Comparison of ENCODE assay signal across 1 cellular context in the genomic region with DNA sequence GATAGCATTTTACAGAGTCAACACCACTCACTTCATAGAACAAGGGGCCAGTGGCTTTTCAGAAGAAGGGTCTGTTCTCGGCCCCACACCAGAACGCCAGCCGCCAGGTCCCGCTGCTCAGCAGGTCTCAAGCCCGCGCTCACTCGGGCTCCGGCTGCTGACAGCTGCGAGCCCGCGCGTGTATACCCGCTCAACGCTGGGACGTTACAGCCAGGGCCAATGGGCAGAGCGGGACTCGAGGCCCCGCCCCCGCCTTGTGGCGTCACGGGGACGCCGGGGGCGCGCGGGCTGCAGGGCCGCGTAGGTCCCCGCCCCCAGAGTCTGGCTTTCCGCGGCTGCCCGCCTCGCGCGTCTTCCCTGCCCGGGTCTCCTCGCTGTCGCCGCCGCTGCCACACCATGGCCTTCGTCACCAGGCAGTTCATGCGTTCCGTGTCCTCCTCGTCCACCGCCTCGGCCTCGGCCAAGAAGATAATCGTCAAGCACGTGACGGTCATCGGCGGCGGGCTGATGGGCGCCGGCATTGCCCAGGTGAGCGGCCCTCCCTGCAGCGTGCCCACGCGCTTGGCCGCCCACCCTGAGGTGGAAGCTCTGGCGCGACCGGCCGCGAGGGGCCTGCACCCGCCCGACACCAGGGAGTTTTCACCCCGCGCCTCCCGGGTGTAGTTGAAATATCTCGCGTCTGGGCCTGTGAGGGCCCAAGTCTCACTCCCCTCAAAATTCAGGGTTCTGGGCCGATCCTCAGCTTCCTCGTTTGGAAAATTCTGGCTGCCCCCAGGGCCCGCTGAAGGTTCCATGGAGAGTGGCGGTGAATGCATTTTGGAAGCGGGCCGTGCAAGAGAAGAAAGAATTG.
TF ChIP-seq lines count a peak whose summit lies in the region.

A gene (plus strand): TSS at position 353 of the 850 bp plus-strand sequence. CDS start 44 bp downstream, at position 397.

TF ChIP-seq in K562, 482 proteins besides CTCF, POLR2A, EP300 and RAD21 (continued from another document and continues in another):
- TF ChIP-seq, protein P1, sequence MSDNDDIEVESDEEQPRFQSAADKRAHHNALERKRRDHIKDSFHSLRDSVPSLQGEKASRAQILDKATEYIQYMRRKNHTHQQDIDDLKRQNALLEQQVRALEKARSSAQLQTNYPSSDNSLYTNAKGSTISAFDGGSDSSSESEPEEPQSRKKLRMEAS (CRISPR knock-in tag; IDR thresholded peaks at IDR 0.05): peak; percentile 89
- TF ChIP-seq MXI1 (IDR thresholded peaks at IDR 0.05; ENCODE audit: low read depth, low read length): peak; percentile 68; the same call in 1 of the 2 replicates
- TF ChIP-seq NEUROD1 (IDR thresholded peaks at IDR 0.05; ENCODE audit: borderline replicate concordance, low read depth, low read length, partially characterized antibody): no peak
- TF ChIP-seq GTF2A2 (tag; IDR thresholded peaks at IDR 0.05): no peak
- 0 out of 2 replicates have a peak, but pooled peaks have one; percentile 79 for TF ChIP-seq FOXK1 (CRISPR knock-in tag; IDR thresholded peaks at IDR 0.05; ENCODE audit: borderline replicate concordance)
- TF ChIP-seq JUN (IDR thresholded peaks at IDR 0.05; ENCODE audit: borderline replicate concordance, low read depth, low read length): 0 out of 2 replicates have a peak, but pooled peaks have one; percentile 6
- no peak for TF ChIP-seq JUN (CRISPR knock-in tag; IDR thresholded peaks at IDR 0.05; ENCODE audit: borderline replicate concordance)
- 0 out of 2 replicates have a peak, but pooled peaks have one; percentile 66 for TF ChIP-seq ATF7 (IDR thresholded peaks at IDR 0.05)
- no peak for TF ChIP-seq ZNF316 (IDR thresholded peaks at IDR 0.05)
- no peak for TF ChIP-seq ZNF699 (CRISPR knock-in tag; IDR thresholded peaks at IDR 0.05; ENCODE audit: insufficient replicate concordance)
- TF ChIP-seq CHCHD3 (CRISPR knock-in tag; IDR thresholded peaks at IDR 0.05): no peak
- no peak for TF ChIP-seq PHTF2 (CRISPR knock-in tag; IDR thresholded peaks at IDR 0.05)
- TF ChIP-seq PHF20 (IDR thresholded peaks at IDR 0.05; ENCODE audit: partially characterized antibody): peak; percentile 31
- no peak for TF ChIP-seq ZNF76 (CRISPR knock-in tag; IDR thresholded peaks at IDR 0.05; ENCODE audit: borderline replicate concordance)
- peak; percentile 10 to 48; a peak in 1 of 4 replicates for TF ChIP-seq NONO (IDR thresholded peaks at IDR 0.05; ENCODE audit: low read depth in 2 of 2, low read length in 1 of 2)
- peak; percentile 85 for TF ChIP-seq EGR1 (conservative IDR thresholded peaks at IDR 0.05)
- peak; percentile 72 for TF ChIP-seq PML (IDR thresholded peaks at IDR 0.05; ENCODE audit: low read length)
- TF ChIP-seq KDM2B (CRISPR knock-in tag; IDR thresholded peaks at IDR 0.05): no peak
- no peak for TF ChIP-seq MAFG (tag; conservative IDR thresholded peaks at IDR 0.05)
- TF ChIP-seq, protein P2, sequence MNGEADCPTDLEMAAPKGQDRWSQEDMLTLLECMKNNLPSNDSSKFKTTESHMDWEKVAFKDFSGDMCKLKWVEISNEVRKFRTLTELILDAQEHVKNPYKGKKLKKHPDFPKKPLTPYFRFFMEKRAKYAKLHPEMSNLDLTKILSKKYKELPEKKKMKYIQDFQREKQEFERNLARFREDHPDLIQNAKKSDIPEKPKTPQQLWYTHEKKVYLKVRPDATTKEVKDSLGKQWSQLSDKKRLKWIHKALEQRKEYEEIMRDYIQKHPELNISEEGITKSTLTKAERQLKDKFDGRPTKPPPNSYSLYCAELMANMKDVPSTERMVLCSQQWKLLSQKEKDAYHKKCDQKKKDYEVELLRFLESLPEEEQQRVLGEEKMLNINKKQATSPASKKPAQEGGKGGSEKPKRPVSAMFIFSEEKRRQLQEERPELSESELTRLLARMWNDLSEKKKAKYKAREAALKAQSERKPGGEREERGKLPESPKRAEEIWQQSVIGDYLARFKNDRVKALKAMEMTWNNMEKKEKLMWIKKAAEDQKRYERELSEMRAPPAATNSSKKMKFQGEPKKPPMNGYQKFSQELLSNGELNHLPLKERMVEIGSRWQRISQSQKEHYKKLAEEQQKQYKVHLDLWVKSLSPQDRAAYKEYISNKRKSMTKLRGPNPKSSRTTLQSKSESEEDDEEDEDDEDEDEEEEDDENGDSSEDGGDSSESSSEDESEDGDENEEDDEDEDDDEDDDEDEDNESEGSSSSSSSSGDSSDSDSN (IDR thresholded peaks at IDR 0.05; ENCODE audit: borderline replicate concordance in 1 of 2, low read depth in 2 of 2, low read length in 2 of 2): peak in 1 of 2 experiments; percentile 56; a peak in 2 of 4 replicates
- TF ChIP-seq RB1 (IDR thresholded peaks at IDR 0.05; ENCODE audit: low read depth): peak; percentile 92
- no peak for TF ChIP-seq MEF2D (tag; conservative IDR thresholded peaks at IDR 0.05; ENCODE audit: low read depth)
- TF ChIP-seq ATF1 (CRISPR knock-in tag; IDR thresholded peaks at IDR 0.05): peak; percentile 51; the same call in 1 of the 2 replicates
- peak; percentile 95 for TF ChIP-seq ATF1 (tag; IDR thresholded peaks at IDR 0.05)
- TF ChIP-seq NCOA1 (IDR thresholded peaks at IDR 0.05; ENCODE audit: low read depth): no peak
- TF ChIP-seq STAG1 (CRISPR knock-in tag; IDR thresholded peaks at IDR 0.05; ENCODE audit: borderline replicate concordance): no peak
- TF ChIP-seq ZBTB8A (IDR thresholded peaks at IDR 0.05; ENCODE audit: partially characterized antibody): no peak
- no peak for TF ChIP-seq RNF2 (IDR thresholded peaks at IDR 0.05)
- TF ChIP-seq, protein P3, sequence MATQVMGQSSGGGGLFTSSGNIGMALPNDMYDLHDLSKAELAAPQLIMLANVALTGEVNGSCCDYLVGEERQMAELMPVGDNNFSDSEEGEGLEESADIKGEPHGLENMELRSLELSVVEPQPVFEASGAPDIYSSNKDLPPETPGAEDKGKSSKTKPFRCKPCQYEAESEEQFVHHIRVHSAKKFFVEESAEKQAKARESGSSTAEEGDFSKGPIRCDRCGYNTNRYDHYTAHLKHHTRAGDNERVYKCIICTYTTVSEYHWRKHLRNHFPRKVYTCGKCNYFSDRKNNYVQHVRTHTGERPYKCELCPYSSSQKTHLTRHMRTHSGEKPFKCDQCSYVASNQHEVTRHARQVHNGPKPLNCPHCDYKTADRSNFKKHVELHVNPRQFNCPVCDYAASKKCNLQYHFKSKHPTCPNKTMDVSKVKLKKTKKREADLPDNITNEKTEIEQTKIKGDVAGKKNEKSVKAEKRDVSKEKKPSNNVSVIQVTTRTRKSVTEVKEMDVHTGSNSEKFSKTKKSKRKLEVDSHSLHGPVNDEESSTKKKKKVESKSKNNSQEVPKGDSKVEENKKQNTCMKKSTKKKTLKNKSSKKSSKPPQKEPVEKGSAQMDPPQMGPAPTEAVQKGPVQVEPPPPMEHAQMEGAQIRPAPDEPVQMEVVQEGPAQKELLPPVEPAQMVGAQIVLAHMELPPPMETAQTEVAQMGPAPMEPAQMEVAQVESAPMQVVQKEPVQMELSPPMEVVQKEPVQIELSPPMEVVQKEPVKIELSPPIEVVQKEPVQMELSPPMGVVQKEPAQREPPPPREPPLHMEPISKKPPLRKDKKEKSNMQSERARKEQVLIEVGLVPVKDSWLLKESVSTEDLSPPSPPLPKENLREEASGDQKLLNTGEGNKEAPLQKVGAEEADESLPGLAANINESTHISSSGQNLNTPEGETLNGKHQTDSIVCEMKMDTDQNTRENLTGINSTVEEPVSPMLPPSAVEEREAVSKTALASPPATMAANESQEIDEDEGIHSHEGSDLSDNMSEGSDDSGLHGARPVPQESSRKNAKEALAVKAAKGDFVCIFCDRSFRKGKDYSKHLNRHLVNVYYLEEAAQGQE (CRISPR knock-in tag; IDR thresholded peaks at IDR 0.05; ENCODE audit: low read depth): no peak
- TF ChIP-seq MAFK (IDR thresholded peaks at IDR 0.05; ENCODE audit: low read length): no peak
- TF ChIP-seq, protein P4, sequence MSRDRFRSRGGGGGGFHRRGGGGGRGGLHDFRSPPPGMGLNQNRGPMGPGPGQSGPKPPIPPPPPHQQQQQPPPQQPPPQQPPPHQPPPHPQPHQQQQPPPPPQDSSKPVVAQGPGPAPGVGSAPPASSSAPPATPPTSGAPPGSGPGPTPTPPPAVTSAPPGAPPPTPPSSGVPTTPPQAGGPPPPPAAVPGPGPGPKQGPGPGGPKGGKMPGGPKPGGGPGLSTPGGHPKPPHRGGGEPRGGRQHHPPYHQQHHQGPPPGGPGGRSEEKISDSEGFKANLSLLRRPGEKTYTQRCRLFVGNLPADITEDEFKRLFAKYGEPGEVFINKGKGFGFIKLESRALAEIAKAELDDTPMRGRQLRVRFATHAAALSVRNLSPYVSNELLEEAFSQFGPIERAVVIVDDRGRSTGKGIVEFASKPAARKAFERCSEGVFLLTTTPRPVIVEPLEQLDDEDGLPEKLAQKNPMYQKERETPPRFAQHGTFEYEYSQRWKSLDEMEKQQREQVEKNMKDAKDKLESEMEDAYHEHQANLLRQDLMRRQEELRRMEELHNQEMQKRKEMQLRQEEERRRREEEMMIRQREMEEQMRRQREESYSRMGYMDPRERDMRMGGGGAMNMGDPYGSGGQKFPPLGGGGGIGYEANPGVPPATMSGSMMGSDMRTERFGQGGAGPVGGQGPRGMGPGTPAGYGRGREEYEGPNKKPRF (IDR thresholded peaks at IDR 0.05; ENCODE audit: low read depth, low read length): no peak
- no peak for TF ChIP-seq ZNF274 (IDR thresholded peaks at IDR 0.05; ENCODE audit: borderline replicate concordance, low read depth, low read length)
- peak in 1 of 2 experiments; percentile 20; a peak in 1 of 4 replicates for TF ChIP-seq TEAD1 (CRISPR knock-in tag; IDR thresholded peaks at IDR 0.05)
- TF ChIP-seq TGIF2 (CRISPR knock-in tag; IDR thresholded peaks at IDR 0.05): no peak
- TF ChIP-seq, protein P5, sequence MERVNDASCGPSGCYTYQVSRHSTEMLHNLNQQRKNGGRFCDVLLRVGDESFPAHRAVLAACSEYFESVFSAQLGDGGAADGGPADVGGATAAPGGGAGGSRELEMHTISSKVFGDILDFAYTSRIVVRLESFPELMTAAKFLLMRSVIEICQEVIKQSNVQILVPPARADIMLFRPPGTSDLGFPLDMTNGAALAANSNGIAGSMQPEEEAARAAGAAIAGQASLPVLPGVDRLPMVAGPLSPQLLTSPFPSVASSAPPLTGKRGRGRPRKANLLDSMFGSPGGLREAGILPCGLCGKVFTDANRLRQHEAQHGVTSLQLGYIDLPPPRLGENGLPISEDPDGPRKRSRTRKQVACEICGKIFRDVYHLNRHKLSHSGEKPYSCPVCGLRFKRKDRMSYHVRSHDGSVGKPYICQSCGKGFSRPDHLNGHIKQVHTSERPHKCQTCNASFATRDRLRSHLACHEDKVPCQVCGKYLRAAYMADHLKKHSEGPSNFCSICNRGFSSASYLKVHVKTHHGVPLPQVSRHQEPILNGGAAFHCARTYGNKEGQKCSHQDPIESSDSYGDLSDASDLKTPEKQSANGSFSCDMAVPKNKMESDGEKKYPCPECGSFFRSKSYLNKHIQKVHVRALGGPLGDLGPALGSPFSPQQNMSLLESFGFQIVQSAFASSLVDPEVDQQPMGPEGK (CRISPR knock-in tag; IDR thresholded peaks at IDR 0.05; ENCODE audit: borderline replicate concordance): no peak
- peak; percentile 39 to 76; a peak in 1 of 4 replicates for TF ChIP-seq FOXK2 (conservative IDR thresholded peaks at IDR 0.05 in 1 of 2, IDR thresholded peaks at IDR 0.05 in 1 of 2; ENCODE audit: low read depth in 2 of 2)
- TF ChIP-seq XRCC5 (IDR thresholded peaks at IDR 0.05; ENCODE audit: low read depth, low read length): 0 out of 2 replicates have a peak, but pooled peaks have one; percentile 21
- no peak for TF ChIP-seq CAMTA2 (CRISPR knock-in tag; conservative IDR thresholded peaks at IDR 0.05)
- TF ChIP-seq OTX1 (CRISPR knock-in tag; IDR thresholded peaks at IDR 0.05): no peak
- TF ChIP-seq, protein P6, sequence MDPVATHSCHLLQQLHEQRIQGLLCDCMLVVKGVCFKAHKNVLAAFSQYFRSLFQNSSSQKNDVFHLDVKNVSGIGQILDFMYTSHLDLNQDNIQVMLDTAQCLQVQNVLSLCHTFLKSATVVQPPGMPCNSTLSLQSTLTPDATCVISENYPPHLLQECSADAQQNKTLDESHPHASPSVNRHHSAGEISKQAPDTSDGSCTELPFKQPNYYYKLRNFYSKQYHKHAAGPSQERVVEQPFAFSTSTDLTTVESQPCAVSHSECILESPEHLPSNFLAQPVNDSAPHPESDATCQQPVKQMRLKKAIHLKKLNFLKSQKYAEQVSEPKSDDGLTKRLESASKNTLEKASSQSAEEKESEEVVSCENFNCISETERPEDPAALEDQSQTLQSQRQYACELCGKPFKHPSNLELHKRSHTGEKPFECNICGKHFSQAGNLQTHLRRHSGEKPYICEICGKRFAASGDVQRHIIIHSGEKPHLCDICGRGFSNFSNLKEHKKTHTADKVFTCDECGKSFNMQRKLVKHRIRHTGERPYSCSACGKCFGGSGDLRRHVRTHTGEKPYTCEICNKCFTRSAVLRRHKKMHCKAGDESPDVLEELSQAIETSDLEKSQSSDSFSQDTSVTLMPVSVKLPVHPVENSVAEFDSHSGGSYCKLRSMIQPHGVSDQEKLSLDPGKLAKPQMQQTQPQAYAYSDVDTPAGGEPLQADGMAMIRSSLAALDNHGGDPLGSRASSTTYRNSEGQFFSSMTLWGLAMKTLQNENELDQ (CRISPR knock-in tag; IDR thresholded peaks at IDR 0.05; ENCODE audit: borderline replicate concordance): no peak
- TF ChIP-seq RUNX1 (IDR thresholded peaks at IDR 0.05; ENCODE audit: low read depth): no peak
- TF ChIP-seq TARDBP (IDR thresholded peaks at IDR 0.05): no peak
- no peak for TF ChIP-seq WHSC1 (IDR thresholded peaks at IDR 0.05; ENCODE audit: low read length)
- TF ChIP-seq SREBF1 (IDR thresholded peaks at IDR 0.05; ENCODE audit: borderline replicate concordance, low read depth, low read length): no peak
- TF ChIP-seq RBBP5 (IDR thresholded peaks at IDR 0.05; ENCODE audit: borderline replicate concordance, insufficient read depth, low read length, poor library complexity, severe bottlenecking): peak; percentile 87
- TF ChIP-seq SIX5 (IDR thresholded peaks at IDR 0.05; ENCODE audit: borderline replicate concordance in 1 of 2, insufficient read depth in 1 of 2, low read depth in 1 of 2, low read length in 2 of 2): no peak
- TF ChIP-seq, protein P7, sequence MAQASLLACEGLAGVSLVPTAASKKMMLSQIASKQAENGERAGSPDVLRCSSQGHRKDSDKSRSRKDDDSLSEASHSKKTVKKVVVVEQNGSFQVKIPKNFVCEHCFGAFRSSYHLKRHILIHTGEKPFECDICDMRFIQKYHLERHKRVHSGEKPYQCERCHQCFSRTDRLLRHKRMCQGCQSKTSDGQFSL (CRISPR knock-in tag; IDR thresholded peaks at IDR 0.05): no peak
- TF ChIP-seq, protein P7 (tag; IDR thresholded peaks at IDR 0.05): no peak
- TF ChIP-seq U2AF1 (optimal IDR thresholded peaks at IDR 0.05; ENCODE audit: low read depth, low read length): peak; percentile 27
- TF ChIP-seq, protein P8, sequence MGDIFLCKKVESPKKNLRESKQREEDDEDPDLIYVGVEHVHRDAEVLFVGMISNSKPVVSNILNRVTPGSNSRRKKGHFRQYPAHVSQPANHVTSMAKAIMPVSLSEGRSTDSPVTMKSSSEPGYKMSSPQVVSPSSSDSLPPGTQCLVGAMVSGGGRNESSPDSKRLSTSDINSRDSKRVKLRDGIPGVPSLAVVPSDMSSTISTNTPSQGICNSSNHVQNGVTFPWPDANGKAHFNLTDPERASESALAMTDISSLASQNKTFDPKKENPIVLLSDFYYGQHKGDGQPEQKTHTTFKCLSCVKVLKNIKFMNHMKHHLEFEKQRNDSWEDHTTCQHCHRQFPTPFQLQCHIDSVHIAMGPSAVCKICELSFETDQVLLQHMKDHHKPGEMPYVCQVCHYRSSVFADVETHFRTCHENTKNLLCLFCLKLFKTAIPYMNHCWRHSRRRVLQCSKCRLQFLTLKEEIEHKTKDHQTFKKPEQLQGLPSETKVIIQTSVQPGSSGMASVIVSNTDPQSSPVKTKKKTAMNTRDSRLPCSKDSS (IDR thresholded peaks at IDR 0.05; ENCODE audit: low read depth, partially characterized antibody): no peak
